Comparison of ENCODE assay signal across 8 cellular contexts in genomic region chr22:50544078-50544745, GRCh38. TPM values are rescaled to one million over a fixed set of nuclear protein-coding genes. Genes with fewer than 3 reads are reported as not detected.
DNase-seq lines count a peak whose midpoint lies in the region; ATAC-seq and TF ChIP-seq lines count a peak whose summit lies in the region.

No MANE protein-coding gene starts in this region.

- no peaks in the 10 kb centered on the region for H3K9me3 Mint-ChIP-seq in activated T-helper 1 cell treated with anti-CD3 and anti-CD28 coated beads, Interleukin-12 subunit alpha, Interleukin-12 subunit beta, Interleukin-2, Interleukin-4 antibody, amounts not matched to agents 30 ng/mL and 10 ng/mL and 1 ng/mL, durations not matched to agents 14 hours and 24 hours and 36 hours

- peaks cover 1% of the 10 kb centered on the region for H3K36me3 Mint-ChIP-seq in activated T-helper 1 cell treated with anti-CD3 and anti-CD28 coated beads, Interleukin-12 subunit alpha, Interleukin-12 subunit beta, Interleukin-2, Interleukin-4 antibody, amounts not matched to agents 30 ng/mL and 10 ng/mL and 1 ng/mL, durations not matched to agents 14 hours and 24 hours and 36 hours (ENCODE audit: low read depth)

- no peaks in the 10 kb centered on the region for H3K27me3 Mint-ChIP-seq in activated T-helper 1 cell treated with anti-CD3 and anti-CD28 coated beads, Interleukin-12 subunit alpha, Interleukin-12 subunit beta, Interleukin-2, Interleukin-4 antibody, amounts not matched to agents 30 ng/mL and 10 ng/mL and 1 ng/mL, durations not matched to agents 14 hours and 24 hours and 36 hours (ENCODE audit: insufficient read depth)

- peak overlapping the region; percentile 84 for H3K27ac Mint-ChIP-seq in activated T-helper 1 cell treated with anti-CD3 and anti-CD28 coated beads, Interleukin-12 subunit alpha, Interleukin-12 subunit beta, Interleukin-2, Interleukin-4 antibody, amounts not matched to agents 30 ng/mL and 10 ng/mL and 1 ng/mL, durations not matched to agents 14 hours and 24 hours and 36 hours

- H3K4me3 ChIP-seq in ovary (no peak overlapping the region), tibial nerve (peak overlapping the region in 3 of 4 donors; percentile 26 to 36 (median 29))

- TF ChIP-seq CTCF in GM13976 (IDR thresholded peaks at IDR 0.05; ENCODE audit: borderline replicate concordance, control extremely low read depth, extremely low read depth, insufficient read depth, missing control alignments) = peak; percentile 73
- no peak for TF ChIP-seq CTCF in ovary (IDR thresholded peaks at IDR 0.05)
- TF ChIP-seq CTCF in tibial nerve (IDR thresholded peaks at IDR 0.05) = peak; percentile 44 to 62 (median 53)

- no peak for TF ChIP-seq POLR2A in ovary (IDR thresholded peaks at IDR 0.05)
- TF ChIP-seq POLR2A in tibial nerve (IDR thresholded peaks at IDR 0.05) = peak in 1 of 2 donors; percentile 12

- no peaks in the 10 kb centered on the region for H3K4me1 ChIP-seq in ovary (ENCODE audit: insufficient read depth)
- peaks cover 0 to 52% (median 26%) of the 10 kb centered on the region in 4 donors for H3K4me1 ChIP-seq in tibial nerve

- H3K36me3 ChIP-seq in ovary = no peaks in the 10 kb centered on the region
- no peaks in the 10 kb centered on the region for H3K36me3 ChIP-seq in tibial nerve

- WGBS in ovary, 3 donors = 3 to 4% (median 4%) methylated on average over 39 to 52 of the region's 52 CpGs
- WGBS in tibial nerve, 2 donors = 8 to 9% methylated on average over 26 to 35 of the region's 52 CpGs

- H3K9me3 ChIP-seq in ovary (no peaks in the 10 kb centered on the region), tibial nerve (no peaks in the 10 kb centered on the region)

- no peak overlapping the region for H3K27ac ChIP-seq in ovary
- peak overlapping the region in 2 of 4 donors; percentile 32 to 59 for H3K27ac ChIP-seq in tibial nerve

- H3K27me3 ChIP-seq in ovary (peaks cover 7% of the 10 kb centered on the region), tibial nerve (peaks cover 0 to 55% of the 10 kb centered on the region in 2 donors)

- in situ Hi-C loops in GM13976 (cut with MboI; ENCODE audit: low sequenced_read_pairs, unreplicated experiment) = no loop called here

- intact Hi-C loops in activated T-helper 1 cell treated with anti-CD3 and anti-CD28 coated beads, Interleukin-12 subunit alpha, Interleukin-12 subunit beta, Interleukin-2, Interleukin-4 antibody, amounts not matched to agents 30 ng/mL and 10 ng/mL and 1 ng/mL, durations not matched to agents 14 hours and 24 hours and 36 hours (cut with micrococcal nuclease) = loop anchor here (1.0 to 5.0 kb wide), 3 partner anchors 13 to 527 kb away; partner anchors contain the start of genes CHKB and TYMP
- intact Hi-C loops in ovary (cut with DNase I) = no loop called here

- peak overlapping the region; percentile 59 for H3K4me3 Mint-ChIP-seq in activated T-helper 1 cell treated with anti-CD3 and anti-CD28 coated beads, Interleukin-12 subunit alpha, Interleukin-12 subunit beta, Interleukin-2, Interleukin-4 antibody, amounts not matched to agents 30 ng/mL and 10 ng/mL and 1 ng/mL, durations not matched to agents 14 hours and 24 hours and 36 hours

- peaks cover 51% of the 10 kb centered on the region for H3K4me1 Mint-ChIP-seq in activated T-helper 1 cell treated with anti-CD3 and anti-CD28 coated beads, Interleukin-12 subunit alpha, Interleukin-12 subunit beta, Interleukin-2, Interleukin-4 antibody, amounts not matched to agents 30 ng/mL and 10 ng/mL and 1 ng/mL, durations not matched to agents 14 hours and 24 hours and 36 hours (ENCODE audit: low read depth)

- DNase-seq in GM13976 (ENCODE audit: low spot score) = peak; percentile 81
- DNase-seq in NCI-H510A treated with DMSO at 0.1 percent for 48 hours (lab: John Stamatoyannopoulos, UW) = peak; percentile 38
- DNase-seq in activated T-helper 1 cell treated with anti-CD3 and anti-CD28 coated beads, Interleukin-12 subunit alpha, Interleukin-12 subunit beta, Interleukin-2, Interleukin-4 antibody, amounts not matched to agents 30 ng/mL and 10 ng/mL and 1 ng/mL, durations not matched to agents 14 hours and 24 hours and 36 hours (ENCODE audit: low spot score) = peak; percentile 80
- DNase-seq in fibroblast of peridontal ligament (ENCODE audit: extremely low read depth) = peak; percentile 52
- peak in 3 of 5 donors; percentile 62 to 72 (median 62) for DNase-seq in ovary
- peak; percentile 42 to 52 for DNase-seq in tibial nerve (ENCODE audit: low spot score in 2 of 2)
- no peak for DNase-seq in SHP77 treated with DMSO at 0.1 percent for 48 hours (lab: John Stamatoyannopoulos, UW)

- TF ChIP-seq EP300 in ovary (IDR thresholded peaks at IDR 0.05) = no peak
- TF ChIP-seq EP300 in tibial nerve (IDR thresholded peaks at IDR 0.05) = peak in 1 of 2 donors; percentile 6

- ATAC-seq in HG03342 (IDR thresholded peaks at IDR 0.05; ENCODE audit: unreplicated experiment) = no peak

RNA-seq across cellular contexts. Expression of gene KLHDC7B, which starts 1.5 kb away (rescaled TPM):
- total RNA-seq in activated T-helper 1 cell treated with anti-CD3 and anti-CD28 coated beads, Interleukin-12 subunit alpha, Interleukin-12 subunit beta, Interleukin-2, Interleukin-4 antibody, amounts not matched to agents 30 ng/mL and 10 ng/mL and 1 ng/mL, durations not matched to agents 14 hours and 24 hours and 36 hours = 5.5 TPM in 2 replicates
- under 1 TPM in 5 of 7 donors, not detected in 2; 0.10 to 0.12 (median 0.10) TPM for total RNA-seq in ovary
- polyA plus RNA-seq in ovary = under 1 TPM; 0.04 to 0.13 TPM
- under 1 TPM in 1 of 4 donors, not detected in 3; 0.90 TPM for total RNA-seq in tibial nerve

RNA-seq across cellular contexts. Expression of gene TYMP, which starts 14.4 kb away (rescaled TPM):
- total RNA-seq in activated T-helper 1 cell treated with anti-CD3 and anti-CD28 coated beads, Interleukin-12 subunit alpha, Interleukin-12 subunit beta, Interleukin-2, Interleukin-4 antibody, amounts not matched to agents 30 ng/mL and 10 ng/mL and 1 ng/mL, durations not matched to agents 14 hours and 24 hours and 36 hours = 57.2 and 59.9 TPM in 2 replicates
- total RNA-seq in ovary (10 to 100 TPM in 5 of 7 donors, 1 to 10 TPM in 2; 6.6 to 72.4 (median 15.9) TPM), tibial nerve (100 to 1,000 TPM in 1 of 4 donors, 10 to 100 TPM in 3; 33.1 to 239 (median 60.3) TPM)
- polyA plus RNA-seq in ovary = 1 to 10 TPM; 2.7 to 8.4 TPM

RNA-seq across cellular contexts. Expression of gene SYCE3, which starts 18.5 kb away (rescaled TPM):
- 0.83 TPM in 1 of 2 replicates, not detected in the other for total RNA-seq in activated T-helper 1 cell treated with anti-CD3 and anti-CD28 coated beads, Interleukin-12 subunit alpha, Interleukin-12 subunit beta, Interleukin-2, Interleukin-4 antibody, amounts not matched to agents 30 ng/mL and 10 ng/mL and 1 ng/mL, durations not matched to agents 14 hours and 24 hours and 36 hours
- total RNA-seq in ovary (not detected), tibial nerve (not detected)
- polyA plus RNA-seq in ovary = not detected

RNA-seq across cellular contexts. Expression of gene SCO2, which starts 18.8 kb away (rescaled TPM):
- total RNA-seq in activated T-helper 1 cell treated with anti-CD3 and anti-CD28 coated beads, Interleukin-12 subunit alpha, Interleukin-12 subunit beta, Interleukin-2, Interleukin-4 antibody, amounts not matched to agents 30 ng/mL and 10 ng/mL and 1 ng/mL, durations not matched to agents 14 hours and 24 hours and 36 hours = 8.7 and 14.8 TPM in 2 replicates
- 1 to 10 TPM in 2 of 7 donors, under 1 TPM in 2, not detected in 3; 0.73 to 5.1 (median 2.6) TPM for total RNA-seq in ovary
- polyA plus RNA-seq in ovary = under 1 TPM in 1 of 2 donors, not detected in 1; 0.75 TPM
- total RNA-seq in tibial nerve = 1 to 10 TPM in 3 of 4 donors, not detected in 1; 2.5 to 3.9 (median 3.3) TPM

RNA-seq across cellular contexts. Expression of gene CPT1B, which starts 34.0 kb away (rescaled TPM):
- total RNA-seq in activated T-helper 1 cell treated with anti-CD3 and anti-CD28 coated beads, Interleukin-12 subunit alpha, Interleukin-12 subunit beta, Interleukin-2, Interleukin-4 antibody, amounts not matched to agents 30 ng/mL and 10 ng/mL and 1 ng/mL, durations not matched to agents 14 hours and 24 hours and 36 hours = 65.6 and 68.2 TPM in 2 replicates
- total RNA-seq in ovary = 10 to 100 TPM in 1 of 7 donors, 1 to 10 TPM in 6; 3.6 to 10.6 (median 5.2) TPM
- 1 to 10 TPM; 2.5 to 4.2 TPM for polyA plus RNA-seq in ovary
- 10 to 100 TPM in 3 of 4 donors, 1 to 10 TPM in 1; 7.2 to 22.6 (median 15.1) TPM for total RNA-seq in tibial nerve

Comparison
In these comparisons a context has a peak if more than half of its experiments do, and no peak if none do; other contexts are left out.
1. CTCF ChIP-seq: peak in GM13976 (single experiment) and tibial nerve (5 of 5); none in ovary (0 of 3).